1 cellular context compared by ENCODE assay signal in genomic region chr15:99076555-99077308, GRCh38.
TF ChIP-seq lines count a peak whose summit lies in the region.

No MANE protein-coding gene starts in this region.

TF ChIP-seq in HEK293, 187 proteins besides CTCF, POLR2A, EP300 and RAD21 (continued from another document):
- TF ChIP-seq, protein P1, sequence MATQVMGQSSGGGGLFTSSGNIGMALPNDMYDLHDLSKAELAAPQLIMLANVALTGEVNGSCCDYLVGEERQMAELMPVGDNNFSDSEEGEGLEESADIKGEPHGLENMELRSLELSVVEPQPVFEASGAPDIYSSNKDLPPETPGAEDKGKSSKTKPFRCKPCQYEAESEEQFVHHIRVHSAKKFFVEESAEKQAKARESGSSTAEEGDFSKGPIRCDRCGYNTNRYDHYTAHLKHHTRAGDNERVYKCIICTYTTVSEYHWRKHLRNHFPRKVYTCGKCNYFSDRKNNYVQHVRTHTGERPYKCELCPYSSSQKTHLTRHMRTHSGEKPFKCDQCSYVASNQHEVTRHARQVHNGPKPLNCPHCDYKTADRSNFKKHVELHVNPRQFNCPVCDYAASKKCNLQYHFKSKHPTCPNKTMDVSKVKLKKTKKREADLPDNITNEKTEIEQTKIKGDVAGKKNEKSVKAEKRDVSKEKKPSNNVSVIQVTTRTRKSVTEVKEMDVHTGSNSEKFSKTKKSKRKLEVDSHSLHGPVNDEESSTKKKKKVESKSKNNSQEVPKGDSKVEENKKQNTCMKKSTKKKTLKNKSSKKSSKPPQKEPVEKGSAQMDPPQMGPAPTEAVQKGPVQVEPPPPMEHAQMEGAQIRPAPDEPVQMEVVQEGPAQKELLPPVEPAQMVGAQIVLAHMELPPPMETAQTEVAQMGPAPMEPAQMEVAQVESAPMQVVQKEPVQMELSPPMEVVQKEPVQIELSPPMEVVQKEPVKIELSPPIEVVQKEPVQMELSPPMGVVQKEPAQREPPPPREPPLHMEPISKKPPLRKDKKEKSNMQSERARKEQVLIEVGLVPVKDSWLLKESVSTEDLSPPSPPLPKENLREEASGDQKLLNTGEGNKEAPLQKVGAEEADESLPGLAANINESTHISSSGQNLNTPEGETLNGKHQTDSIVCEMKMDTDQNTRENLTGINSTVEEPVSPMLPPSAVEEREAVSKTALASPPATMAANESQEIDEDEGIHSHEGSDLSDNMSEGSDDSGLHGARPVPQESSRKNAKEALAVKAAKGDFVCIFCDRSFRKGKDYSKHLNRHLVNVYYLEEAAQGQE (tag by site-specific recombination; IDR thresholded peaks at IDR 0.05), result no peak
- no peak for TF ChIP-seq SALL2 (tag by site-specific recombination; IDR thresholded peaks at IDR 0.05; ENCODE audit: borderline replicate concordance)
- no peak for TF ChIP-seq ZNF510 (tag by site-specific recombination; IDR thresholded peaks at IDR 0.05; ENCODE audit: insufficient replicate concordance)
- TF ChIP-seq, protein P2, sequence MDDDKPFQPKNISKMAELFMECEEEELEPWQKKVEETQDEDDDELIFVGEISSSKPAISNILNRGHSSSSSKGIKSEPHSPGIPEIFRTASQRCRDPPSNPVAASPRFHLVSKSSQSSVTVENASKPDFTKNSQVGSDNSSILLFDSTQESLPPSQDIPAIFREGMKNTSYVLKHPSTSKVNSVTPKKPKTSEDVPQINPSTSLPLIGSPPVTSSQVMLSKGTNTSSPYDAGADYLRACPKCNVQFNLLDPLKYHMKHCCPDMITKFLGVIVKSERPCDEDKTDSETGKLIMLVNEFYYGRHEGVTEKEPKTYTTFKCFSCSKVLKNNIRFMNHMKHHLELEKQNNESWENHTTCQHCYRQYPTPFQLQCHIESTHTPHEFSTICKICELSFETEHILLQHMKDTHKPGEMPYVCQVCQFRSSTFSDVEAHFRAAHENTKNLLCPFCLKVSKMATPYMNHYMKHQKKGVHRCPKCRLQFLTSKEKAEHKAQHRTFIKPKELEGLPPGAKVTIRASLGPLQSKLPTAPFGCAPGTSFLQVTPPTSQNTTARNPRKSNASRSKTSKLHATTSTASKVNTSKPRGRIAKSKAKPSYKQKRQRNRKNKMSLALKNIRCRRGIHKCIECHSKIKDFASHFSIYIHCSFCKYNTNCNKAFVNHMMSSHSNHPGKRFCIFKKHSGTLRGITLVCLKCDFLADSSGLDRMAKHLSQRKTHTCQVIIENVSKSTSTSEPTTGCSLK (tag by site-specific recombination; IDR thresholded peaks at IDR 0.05), result no peak
- TF ChIP-seq ZNF324 (tag by site-specific recombination; IDR thresholded peaks at IDR 0.05), result no peak
- no peak for TF ChIP-seq KLF1 (tag by site-specific recombination; IDR thresholded peaks at IDR 0.05)
- no peak for TF ChIP-seq ZNF175 (tag by site-specific recombination; IDR thresholded peaks at IDR 0.05)
- 0 out of 2 replicates have a peak, but pooled peaks have one; percentile 41 for TF ChIP-seq TRIM28 (IDR thresholded peaks at IDR 0.05; ENCODE audit: borderline replicate concordance, low read length)
- TF ChIP-seq ZSCAN16 (tag by site-specific recombination; IDR thresholded peaks at IDR 0.05), result no peak
- TF ChIP-seq MYNN (tag by site-specific recombination; IDR thresholded peaks at IDR 0.05; ENCODE audit: borderline replicate concordance), result no peak
- TF ChIP-seq, protein P3, sequence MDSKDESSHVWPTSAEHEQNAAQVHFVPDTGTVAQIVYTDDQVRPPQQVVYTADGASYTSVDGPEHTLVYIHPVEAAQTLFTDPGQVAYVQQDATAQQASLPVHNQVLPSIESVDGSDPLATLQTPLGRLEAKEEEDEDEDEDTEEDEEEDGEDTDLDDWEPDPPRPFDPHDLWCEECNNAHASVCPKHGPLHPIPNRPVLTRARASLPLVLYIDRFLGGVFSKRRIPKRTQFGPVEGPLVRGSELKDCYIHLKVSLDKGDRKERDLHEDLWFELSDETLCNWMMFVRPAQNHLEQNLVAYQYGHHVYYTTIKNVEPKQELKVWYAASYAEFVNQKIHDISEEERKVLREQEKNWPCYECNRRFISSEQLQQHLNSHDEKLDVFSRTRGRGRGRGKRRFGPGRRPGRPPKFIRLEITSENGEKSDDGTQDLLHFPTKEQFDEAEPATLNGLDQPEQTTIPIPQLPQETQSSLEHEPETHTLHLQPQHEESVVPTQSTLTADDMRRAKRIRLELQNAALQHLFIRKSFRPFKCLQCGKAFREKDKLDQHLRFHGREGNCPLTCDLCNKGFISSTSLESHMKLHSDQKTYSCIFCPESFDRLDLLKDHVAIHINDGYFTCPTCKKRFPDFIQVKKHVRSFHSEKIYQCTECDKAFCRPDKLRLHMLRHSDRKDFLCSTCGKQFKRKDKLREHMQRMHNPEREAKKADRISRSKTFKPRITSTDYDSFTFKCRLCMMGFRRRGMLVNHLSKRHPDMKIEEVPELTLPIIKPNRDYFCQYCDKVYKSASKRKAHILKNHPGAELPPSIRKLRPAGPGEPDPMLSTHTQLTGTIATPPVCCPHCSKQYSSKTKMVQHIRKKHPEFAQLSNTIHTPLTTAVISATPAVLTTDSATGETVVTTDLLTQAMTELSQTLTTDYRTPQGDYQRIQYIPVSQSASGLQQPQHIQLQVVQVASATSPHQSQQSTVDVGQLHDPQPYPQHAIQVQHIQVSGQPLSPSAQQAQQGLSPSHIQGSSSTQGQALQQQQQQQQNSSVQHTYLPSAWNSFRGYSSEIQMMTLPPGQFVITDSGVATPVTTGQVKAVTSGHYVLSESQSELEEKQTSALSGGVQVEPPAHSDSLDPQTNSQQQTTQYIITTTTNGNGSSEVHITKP (tag by site-specific recombination; IDR thresholded peaks at IDR 0.05), result peak; percentile 79
- 0 out of 2 replicates have a peak, but pooled peaks have one; percentile 22 for TF ChIP-seq SP7 (tag by site-specific recombination; IDR thresholded peaks at IDR 0.05)
- TF ChIP-seq ZFP3 (tag by site-specific recombination; IDR thresholded peaks at IDR 0.05; ENCODE audit: low read depth), result no peak
- no peak for TF ChIP-seq ZNF394 (tag by site-specific recombination; IDR thresholded peaks at IDR 0.05; ENCODE audit: borderline replicate concordance)
- TF ChIP-seq ZNF366 (tag by site-specific recombination; conservative IDR thresholded peaks at IDR 0.05), result peak; percentile 41; the same call in 1 of the 2 replicates
- no peak for TF ChIP-seq ZNF830 (tag by site-specific recombination; IDR thresholded peaks at IDR 0.05; ENCODE audit: low read depth)
- TF ChIP-seq ZNF549 (tag by site-specific recombination; IDR thresholded peaks at IDR 0.05), result no peak
- TF ChIP-seq RBAK (tag by site-specific recombination; IDR thresholded peaks at IDR 0.05), result no peak
- TF ChIP-seq ZNF658 (tag by site-specific recombination; IDR thresholded peaks at IDR 0.05), result no peak
- no peak for TF ChIP-seq ZNF843 (tag by site-specific recombination; IDR thresholded peaks at IDR 0.05)
- no peak for TF ChIP-seq SETDB1 (IDR thresholded peaks at IDR 0.05; ENCODE audit: insufficient read length, low read length)
- TF ChIP-seq GLIS2 (tag by site-specific recombination; IDR thresholded peaks at IDR 0.05), result no peak
- no peak for TF ChIP-seq ZNF571 (tag by site-specific recombination; IDR thresholded peaks at IDR 0.05)
- TF ChIP-seq ZNF600 (tag by site-specific recombination; IDR thresholded peaks at IDR 0.05), result peak; percentile 42; the same call in 1 of the 2 replicates
